20 cellular contexts compared by ENCODE assay signal in the genomic region with DNA sequence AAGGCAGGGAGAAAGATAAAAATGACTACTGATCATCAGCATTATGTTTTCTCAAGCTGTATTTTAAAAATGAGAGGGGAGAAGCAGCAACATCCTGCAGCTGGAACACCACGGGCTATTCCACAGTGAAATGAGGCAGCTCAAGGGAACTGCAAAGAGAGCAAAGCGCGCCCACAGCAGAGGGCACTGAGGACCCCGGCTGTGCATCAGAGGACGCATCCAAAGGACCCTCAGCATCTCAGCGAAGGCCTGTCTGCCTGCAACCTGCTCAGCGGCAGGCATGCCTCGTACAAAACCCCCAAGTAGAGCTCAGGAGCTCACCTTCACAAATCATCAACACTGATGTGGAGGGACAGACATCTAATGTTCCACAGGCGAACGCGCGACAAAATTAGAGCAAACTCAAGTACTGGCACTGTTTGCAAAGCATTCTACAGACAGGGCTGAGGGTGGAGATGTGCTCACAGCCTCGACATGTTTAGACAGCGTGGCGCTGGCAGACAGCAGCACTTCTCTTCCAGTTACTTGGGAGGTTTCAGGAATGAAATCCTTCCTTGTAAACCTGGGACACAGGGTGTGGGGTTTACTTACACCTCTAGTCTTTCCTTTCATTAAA.
DNase-seq lines count a peak whose midpoint lies in the region; ATAC-seq, FAIRE-seq and TF ChIP-seq lines count a peak whose summit lies in the region.
"Had no signal": no experiment of that assay in that cellular context is flagged by ENCODE, and none has a peak within 500 bp of the region (broad histone marks: within the 10 kb centered on the region; RNA-seq: fewer than 3 reads in every experiment).

No MANE protein-coding gene starts in this region.

- TF ChIP-seq CTCF in keratinocyte (optimal IDR thresholded peaks at IDR 0.05 in 1 of 3, IDR thresholded peaks at IDR 0.05 in 1 of 3, conservative IDR thresholded peaks at IDR 0.05 in 1 of 3; ENCODE audit: extremely low read depth in 1 of 3, insufficient read depth in 2 of 3, low read length in 3 of 3) (peak in 1 of 3 experiments; percentile 51), spleen (IDR thresholded peaks at IDR 0.05 in 8 of 11, conservative IDR thresholded peaks at IDR 0.05 in 3 of 11) (no peak)

- no peak overlapping the region for H2AFZ ChIP-seq in keratinocyte (ENCODE audit: control insufficient read depth, low read length)
- H2AFZ ChIP-seq: hepatocyte had no signal

- peak overlapping the region; percentile 22 for H3K9ac ChIP-seq in keratinocyte (ENCODE audit: control insufficient read depth, extremely low read depth, insufficient read depth, low read length)

- intact Hi-C loops in spleen (cut with DNase I; ENCODE audit: low total_unique reads): no loop called here

- WGBS in spleen, 5 donors: 86 to 95% (median 90%) methylated on average over 15 of the region's 15 CpGs

- dilution Hi-C loops in keratinocyte (cut with MboI; ENCODE audit: extremely low pct_ligation_motif_present, low sequenced_read_pairs): no loop called here

- TF ChIP-seq POLR2A in spleen (IDR thresholded peaks at IDR 0.05): no peak

- H3K36me3 ChIP-seq in keratinocyte (ENCODE audit: control insufficient read depth in 2 of 2, extremely low read depth in 1 of 2, insufficient read depth in 2 of 2, low read length in 2 of 2) (peaks cover 24 to 31% of the 10 kb centered on the region in 2 experiments), spleen (peaks cover 0 to 11% (median 0%) of the 10 kb centered on the region in 6 donors)
- H3K36me3 ChIP-seq: colonic mucosa had no signal

- H3K9me1 ChIP-seq in keratinocyte (ENCODE audit: control insufficient read depth, extremely low read depth, insufficient read depth, low read length): peaks cover 6% of the 10 kb centered on the region

- no peaks in the 10 kb centered on the region for H3K79me2 ChIP-seq in keratinocyte (ENCODE audit: control insufficient read depth, insufficient read depth, low read length)
- H3K79me2 ChIP-seq: hepatocyte had no signal

- ATAC-seq in GM19035 (IDR thresholded peaks at IDR 0.05; ENCODE audit: unreplicated experiment) (no peak), GM21526 (IDR thresholded peaks at IDR 0.05; ENCODE audit: low FRiP score, unreplicated experiment) (no peak)
- ATAC-seq: activated CD8-positive, alpha-beta memory T cell treated with anti-CD3 and anti-CD28 coated beads, Interleukin-2, amount 10 ng/mL, durations not matched to agents 7 days and 5 days; activated T-helper 17 cell treated with anti-CD3 and anti-CD28 coated beads, Interleukin-2, amount 50 U/mL, for 72 hours; lower lobe of right lung had no signal

- H3K27me3 ChIP-seq in keratinocyte (ENCODE audit: control insufficient read depth, extremely low read depth, insufficient read depth, low read length) (no peaks in the 10 kb centered on the region), spleen (replicated peaks in 1 of 7) (no peaks in the 10 kb centered on the region)
- H3K27me3 ChIP-seq: colonic mucosa, hepatocyte had no signal

- FAIRE-seq in keratinocyte (lab: Jason Lieb, UNC): peak; percentile 58
- FAIRE-seq: A549, G401.6, islet of Langerhans had no signal

- H3K4me3 ChIP-seq in keratinocyte (ENCODE audit: control insufficient read depth in 2 of 3, extremely low read depth in 1 of 3, insufficient read depth in 2 of 3, low read depth in 1 of 3, low read length in 3 of 3) (no peak overlapping the region), spleen (no peak overlapping the region)
- H3K4me3 ChIP-seq: A549, colonic mucosa, hepatocyte, lower lobe of right lung had no signal

- H3K9me3 ChIP-seq in keratinocyte (ENCODE audit: control insufficient read depth, low read depth, low read length): no peaks in the 10 kb centered on the region
- H3K9me3 ChIP-seq in spleen: no peaks in the 10 kb centered on the region
- H3K9me3 ChIP-seq: A549, colonic mucosa, lower lobe of right lung had no signal

- peak; percentile 21 for DNase-seq in activated effector memory CD4-positive, alpha-beta T cell treated with anti-CD3 and anti-CD28 coated beads, Interleukin-2, amount 50 U/mL, for 16 hours
- no peak for DNase-seq in activated effector memory CD4-positive, alpha-beta T cell treated with Interleukin-2 at 50 U/mL for 16 hours
- DNase-seq in SHP77 treated with DMSO at 0.1 percent for 48 hours (lab: John Stamatoyannopoulos, UW) (peak; percentile 34), keratinocyte (ENCODE audit: low read depth, low spot score) (no peak), spleen (peak; percentile 47), NCI-H446 treated with DMSO at 0.1 percent for 48 hours (lab: John Stamatoyannopoulos, UW) (no peak)
- DNase-seq: activated CD4-positive, alpha-beta T cell treated with anti-CD3 and anti-CD28 coated beads, Interleukin-2, amount 10 ng/mL, durations not matched to agents 24 days and 14 days; activated CD8-positive, alpha-beta memory T cell treated with anti-CD3 and anti-CD28 coated beads, Interleukin-2, amount 10 ng/mL, durations not matched to agents 7 days and 5 days; C1 segment of cervical spinal cord; colonic mucosa; lower lobe of right lung; NCI-H146; NCI-H446 had no signal

- H3K4me2 ChIP-seq in keratinocyte (ENCODE audit: control insufficient read depth, extremely low read depth, insufficient read depth, low read depth, low read length): peak overlapping the region; percentile 51
- H3K4me2 ChIP-seq: A549, hepatocyte had no signal

- H3K27ac ChIP-seq in keratinocyte (ENCODE audit: control insufficient read depth, insufficient read depth, low read length) (no peak overlapping the region), spleen (no peak overlapping the region)
- H3K27ac ChIP-seq: A549, colonic mucosa, lower lobe of right lung had no signal

- H4K20me1 ChIP-seq in keratinocyte (ENCODE audit: control insufficient read depth, extremely low read depth, insufficient read depth, low read length): no peaks in the 10 kb centered on the region

- peaks cover 28% of the 10 kb centered on the region for H3K4me1 ChIP-seq in keratinocyte (ENCODE audit: control insufficient read depth, extremely low read depth, insufficient read depth, low read length)
- peaks cover 0 to 9% (median 0%) of the 10 kb centered on the region in 6 donors for H3K4me1 ChIP-seq in spleen
- H3K4me1 ChIP-seq: A549, colonic mucosa had no signal

Comparison
In these comparisons a context has a peak if more than half of its experiments do, and no peak if none do; other contexts are left out.
1. DNase-seq: peak in activated effector memory CD4-positive, alpha-beta T cell treated with anti-CD3 and anti-CD28 coated beads, Interleukin-2, amount 50 U/mL, for 16 hours (single experiment), SHP77 treated with DMSO at 0.1 percent for 48 hours (single experiment) and spleen (single experiment); none in activated effector memory CD4-positive, alpha-beta T cell treated with Interleukin-2 at 50 U/mL for 16 hours (single experiment), keratinocyte (single experiment) and NCI-H446 treated with DMSO at 0.1 percent for 48 hours (single experiment).